ENCODE assay signal across 15 cellular contexts in the genomic region with DNA sequence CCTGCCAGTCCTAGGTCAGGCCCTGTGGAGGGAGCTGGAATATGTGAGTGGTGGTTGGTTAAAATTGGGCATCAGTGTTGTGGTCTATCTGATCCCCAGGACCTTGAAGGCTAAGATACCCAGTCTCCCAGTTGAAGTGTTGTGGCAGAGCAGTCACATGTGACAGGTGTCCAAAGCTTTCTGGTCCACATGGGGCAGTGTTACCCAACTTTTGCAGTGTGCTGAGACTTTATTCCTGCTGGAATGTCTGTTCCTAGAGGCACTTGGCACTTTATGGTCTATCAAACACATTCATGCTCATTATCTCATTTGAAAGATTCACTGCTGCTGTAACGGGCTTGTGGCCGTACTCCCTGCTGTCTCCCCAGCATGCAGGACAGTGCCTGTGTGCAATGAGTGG. TPM values are rescaled to one million over a fixed set of nuclear protein-coding genes. Genes with fewer than 3 reads are reported as not detected.
DNase-seq lines count a peak whose midpoint lies in the region; TF ChIP-seq lines count a peak whose summit lies in the region.
"Had no signal": no experiment of that assay in that cellular context is flagged by ENCODE, and none has a peak within 500 bp of the region (broad histone marks: within the 10 kb centered on the region; RNA-seq: fewer than 3 reads in every experiment).

No MANE protein-coding gene starts in this region.

- no peaks in the 10 kb centered on the region for H3K36me3 ChIP-seq in H7 (replicated peaks; ENCODE audit: control insufficient read depth, insufficient read depth, low read length)
- H3K36me3 ChIP-seq in mesendoderm (ENCODE audit: control insufficient read depth, insufficient read depth, low read length) = no peaks in the 10 kb centered on the region
- H3K36me3 ChIP-seq in Karpas-422 (ENCODE audit: insufficient read depth, low read length) = no peaks in the 10 kb centered on the region
- no peaks in the 10 kb centered on the region for H3K36me3 ChIP-seq in colonic mucosa
- H3K36me3 ChIP-seq: heart right ventricle had no signal

- TF ChIP-seq CTCF in Calu3 (IDR thresholded peaks at IDR 0.05; ENCODE audit: unreplicated experiment) (no peak), VCaP (conservative IDR thresholded peaks at IDR 0.05) (0 out of 2 replicates have a peak, but pooled peaks have one; percentile 18), colonic mucosa (IDR thresholded peaks at IDR 0.05) (no peak)

- no peak overlapping the region for H2AFZ ChIP-seq in Karpas-422 (ENCODE audit: low read length)
- H2AFZ ChIP-seq: GM23248 had no signal

- H2BK5ac ChIP-seq in mesendoderm (ENCODE audit: low read length) = no peak overlapping the region

- no peak overlapping the region for H3K18ac ChIP-seq in mesendoderm (ENCODE audit: low read length)

- H3K79me1 ChIP-seq in mesendoderm (ENCODE audit: low read length) = no peaks in the 10 kb centered on the region

- H3K79me2 ChIP-seq in mesendoderm (ENCODE audit: control insufficient read depth, insufficient read depth, low read length) (no peaks in the 10 kb centered on the region), Karpas-422 (ENCODE audit: low read length) (no peaks in the 10 kb centered on the region)

- no peak overlapping the region for H3K27ac ChIP-seq in VCaP
- no peak overlapping the region for H3K27ac ChIP-seq in mesendoderm (ENCODE audit: low read depth, low read length)
- no peak overlapping the region for H3K27ac ChIP-seq in Karpas-422 (ENCODE audit: low read length)
- no peak overlapping the region for H3K27ac ChIP-seq in colonic mucosa
- H3K27ac ChIP-seq: GM23248, heart right ventricle had no signal

- peaks cover under 1% of the 10 kb centered on the region for H3K4me1 Mint-ChIP-seq in Calu3 (ENCODE audit: low read depth, unreplicated experiment)
- H3K4me1 Mint-ChIP-seq: activated naive CD4-positive, alpha-beta T cell treated with anti-CD3 and anti-CD28 coated beads, Interleukin-2, amount 10 ng/mL, durations not matched to agents 7 days and 5 days had no signal

- no peak overlapping the region for H3K56ac ChIP-seq in mesendoderm (ENCODE audit: low read length)

- peak; percentile 22 for DNase-seq in Calu3
- peak; percentile 36 for DNase-seq in H7
- peak; percentile 55 for DNase-seq in mesendoderm
- no peak for DNase-seq in medulla oblongata (ENCODE audit: extremely low spot score)
- DNase-seq in NOMO-1 treated with DMSO at 0.1 percent for 48 hours (lab: John Stamatoyannopoulos, UW; ENCODE audit: unreplicated experiment) = no peak
- DNase-seq in Karpas-422 = no peak
- no peak for DNase-seq in colonic mucosa
- DNase-seq: activated naive CD4-positive, alpha-beta T cell treated with anti-CD3 and anti-CD28 coated beads, Interleukin-2, amount 10 ng/mL, durations not matched to agents 7 days and 5 days; GM23248; heart right ventricle; left ventricle myocardium superior; NCI-H1105; SIG-M5 had no signal

- no peaks in the 10 kb centered on the region for H3K9me3 Mint-ChIP-seq in Calu3 (ENCODE audit: low read depth, unreplicated experiment)
- H3K9me3 Mint-ChIP-seq: activated naive CD4-positive, alpha-beta T cell treated with anti-CD3 and anti-CD28 coated beads, Interleukin-2, amount 10 ng/mL, durations not matched to agents 7 days and 5 days had no signal

- peaks cover 4% of the 10 kb centered on the region for H3K4me1 ChIP-seq in mesendoderm (ENCODE audit: control insufficient read depth, low read depth, low read length)
- no peaks in the 10 kb centered on the region for H3K4me1 ChIP-seq in Karpas-422 (ENCODE audit: low read length)
- no peaks in the 10 kb centered on the region for H3K4me1 ChIP-seq in colonic mucosa

- no peak overlapping the region for H2BK15ac ChIP-seq in mesendoderm (replicated peaks; ENCODE audit: low read depth)

- H3K27me3 ChIP-seq in H7 (ENCODE audit: control insufficient read depth, insufficient read depth, low read length) (no peaks in the 10 kb centered on the region), mesendoderm (ENCODE audit: insufficient read depth, low read length, poor library complexity) (no peaks in the 10 kb centered on the region), Karpas-422 (ENCODE audit: low read length) (no peaks in the 10 kb centered on the region), colonic mucosa (no peaks in the 10 kb centered on the region)

- no TSS peak for BruUV-seq in Calu3 (replicated peaks; lab: Mats Ljungman, UMichigan)

- H2AK5ac ChIP-seq in mesendoderm (ENCODE audit: low read length) = no peak overlapping the region

- H4K5ac ChIP-seq in mesendoderm (ENCODE audit: low read length) = no peak overlapping the region

- H3K9me3 ChIP-seq in Karpas-422 (ENCODE audit: low read length) (no peaks in the 10 kb centered on the region), colonic mucosa (no peaks in the 10 kb centered on the region)
- H3K9me3 ChIP-seq: heart right ventricle had no signal

- H4K8ac ChIP-seq in mesendoderm (ENCODE audit: low read depth, low read length) = no peak overlapping the region

- no peak overlapping the region for H3K23ac ChIP-seq in mesendoderm (ENCODE audit: low read length)

- H3K4me3 Mint-ChIP-seq in Calu3 (ENCODE audit: low read depth, unreplicated experiment) = no peak overlapping the region
- H3K4me3 Mint-ChIP-seq: activated naive CD4-positive, alpha-beta T cell treated with anti-CD3 and anti-CD28 coated beads, Interleukin-2, amount 10 ng/mL, durations not matched to agents 7 days and 5 days had no signal

- WGBS in mesendoderm (ENCODE audit: extremely low coverage, insufficient coverage, low lambda C conversion rate) = no CpG with 5 or more reads among the region's 2 CpGs

- H4K20me1 ChIP-seq in Karpas-422 (ENCODE audit: insufficient read depth, low read depth, low read length) = no peaks in the 10 kb centered on the region

- intact Hi-C loops in Calu3 (cut with micrococcal nuclease; ENCODE audit: unreplicated experiment) = no loop called here
- intact Hi-C loops in colonic mucosa (cut with DNase I) = no loop called here

- H3K4me2 ChIP-seq in mesendoderm (ENCODE audit: low read length) (no peak overlapping the region), Karpas-422 (ENCODE audit: low read depth, low read length, poor library complexity, severe bottlenecking) (no peak overlapping the region)
- H3K4me2 ChIP-seq: smooth muscle cell had no signal

- H3K4ac ChIP-seq in mesendoderm (ENCODE audit: low read depth, low read length) = no peak overlapping the region

- CTCF ChIA-PET in Calu3 (lab: Charles Lee) = interaction anchor here (0.5 to 1.5 kb wide), 2 partner anchors 46 to 267 kb away, joined by 3 read pairs; no protein-coding TSS in a partner anchor

- H3K9me2 ChIP-seq in Karpas-422 (replicated peaks; ENCODE audit: insufficient read depth, low read length) = no peaks in the 10 kb centered on the region

- no peak overlapping the region for H3K9ac ChIP-seq in mesendoderm (ENCODE audit: low read length)
- H3K9ac ChIP-seq in Karpas-422 (ENCODE audit: low read length) = no peak overlapping the region
- no peak overlapping the region for H3K9ac ChIP-seq in colonic mucosa (ENCODE audit: low read depth in 2 of 2, low read length in 2 of 2)
- H3K9ac ChIP-seq: GM23248 had no signal

- peaks cover 5% of the 10 kb centered on the region for H3K36me3 Mint-ChIP-seq in Calu3 (ENCODE audit: insufficient read depth, unreplicated experiment)
- H3K36me3 Mint-ChIP-seq: activated naive CD4-positive, alpha-beta T cell treated with anti-CD3 and anti-CD28 coated beads, Interleukin-2, amount 10 ng/mL, durations not matched to agents 7 days and 5 days had no signal

- H3K27me3 Mint-ChIP-seq in Calu3 (ENCODE audit: unreplicated experiment) = peaks cover 46% of the 10 kb centered on the region

- no peak overlapping the region for H3K4me3 ChIP-seq in H7 (ENCODE audit: insufficient read depth, low read depth, low read length)
- H3K4me3 ChIP-seq in mesendoderm (ENCODE audit: low read length) = no peak overlapping the region
- no peak overlapping the region for H3K4me3 ChIP-seq in Karpas-422 (ENCODE audit: low read length)
- no peak overlapping the region for H3K4me3 ChIP-seq in colonic mucosa
- H3K4me3 ChIP-seq: GM23248, heart right ventricle, smooth muscle cell had no signal

- H3K27ac Mint-ChIP-seq in Calu3 (ENCODE audit: unreplicated experiment) = no peak overlapping the region
- H3K27ac Mint-ChIP-seq: activated naive CD4-positive, alpha-beta T cell treated with anti-CD3 and anti-CD28 coated beads, Interleukin-2, amount 10 ng/mL, durations not matched to agents 7 days and 5 days had no signal

- H2BK120ac ChIP-seq in mesendoderm (ENCODE audit: low read depth, low read length) = no peak overlapping the region

RNA-seq across cellular contexts. Expression of gene LORICRIN, which starts 21.0 kb away (rescaled TPM):
- total RNA-seq in Calu3 (2022) (not detected in 2 replicates), colonic mucosa (not detected)
- total RNA-seq in H7 (2014; rRNA removed; shearing (Covaris generic)) = not detected in 2 replicates
- polyA plus RNA-seq in mesendoderm (2013, experiment 1 of 2) = 0.06 TPM
- 0.06 TPM for polyA plus RNA-seq in mesendoderm (2013, experiment 2 of 2)
- not detected in 2 replicates for total RNA-seq in Karpas-422 (2014; rRNA removed; shearing (Covaris generic); ENCODE audit: low replicate concordance)
- total RNA-seq: GM23248, heart right ventricle, left ventricle myocardium superior, smooth muscle cell had no signal
- polyA plus RNA-seq: GM23248, heart right ventricle, smooth muscle cell had no signal

RNA-seq across cellular contexts. Expression of gene PRR9, which starts 21.2 kb away (rescaled TPM):
- not detected in 2 replicates for total RNA-seq in Calu3 (2022)
- total RNA-seq in H7 (2014; rRNA removed; shearing (Covaris generic)) = not detected in 2 replicates
- 0.21 TPM for polyA plus RNA-seq in mesendoderm (2013, experiment 1 of 2)
- 0.45 TPM for polyA plus RNA-seq in mesendoderm (2013, experiment 2 of 2)
- total RNA-seq in Karpas-422 (2014; rRNA removed; shearing (Covaris generic); ENCODE audit: low replicate concordance) = not detected in 2 replicates
- total RNA-seq in colonic mucosa = not detected
- total RNA-seq: GM23248, heart right ventricle, left ventricle myocardium superior had no signal
- polyA plus RNA-seq: heart right ventricle had no signal

RNA-seq across cellular contexts. Expression of gene LELP1, which starts 35.3 kb away (rescaled TPM):
- total RNA-seq in Calu3 (2022) = not detected in 2 replicates
- total RNA-seq in H7 (2014; rRNA removed; shearing (Covaris generic)) = not detected in 2 replicates
- polyA plus RNA-seq in mesendoderm (2013, experiment 1 of 2) = not detected
- not detected for polyA plus RNA-seq in mesendoderm (2013, experiment 2 of 2)
- total RNA-seq in Karpas-422 (2014; rRNA removed; shearing (Covaris generic); ENCODE audit: low replicate concordance) = not detected in 2 replicates
- not detected for total RNA-seq in colonic mucosa
- total RNA-seq: GM23248, heart right ventricle, left ventricle myocardium superior, smooth muscle cell had no signal
- polyA plus RNA-seq: GM23248, heart right ventricle, smooth muscle cell had no signal

Comparison
In these comparisons a context has a peak if more than half of its experiments do, and no peak if none do; other contexts are left out.
1. DNase-seq: peak in Calu3 (single experiment), H7 (single experiment) and mesendoderm (single experiment); none in medulla oblongata (single experiment), NOMO-1 treated with DMSO at 0.1 percent for 48 hours (single experiment), Karpas-422 (single experiment) and colonic mucosa (single experiment).